ENCODE assay signal across 16 cellular contexts in the genomic region with DNA sequence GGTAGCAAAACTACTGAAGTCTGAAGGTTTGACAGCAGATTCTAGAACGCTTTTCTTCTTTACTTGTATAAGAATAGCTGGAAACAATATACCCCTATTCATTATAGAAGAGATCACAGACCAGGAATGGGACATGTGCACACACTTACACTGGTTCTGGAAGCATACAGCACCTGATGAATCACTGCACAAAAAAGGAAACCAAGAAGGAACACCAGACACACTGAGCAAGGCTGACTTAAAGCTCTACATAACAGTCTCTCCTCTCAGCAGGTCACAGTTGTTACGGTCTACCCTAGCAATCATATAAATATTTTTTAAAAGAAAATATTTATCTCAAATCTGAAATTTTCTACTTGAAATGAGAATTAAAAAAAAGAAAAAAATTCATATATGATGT. TPM values are rescaled to one million over a fixed set of nuclear protein-coding genes. Genes with fewer than 3 reads are reported as not detected.
DNase-seq lines count a peak whose midpoint lies in the region; ATAC-seq, FAIRE-seq and TF ChIP-seq lines count a peak whose summit lies in the region.
"Had no signal": no experiment of that assay in that cellular context is flagged by ENCODE, and none has a peak within 500 bp of the region (broad histone marks: within the 10 kb centered on the region; RNA-seq: fewer than 3 reads in every experiment).

No MANE protein-coding gene starts in this region.

- H3K27me3 ChIP-seq in K562 (ENCODE audit: control insufficient read depth in 2 of 2, insufficient read depth in 2 of 2, low read length in 2 of 2) (no peaks in the 10 kb centered on the region), tibial nerve (no peaks in the 10 kb centered on the region)

- whole genome bisulfite sequencing in K562 (ENCODE audit: insufficient coverage, low coverage, missing lambda C conversion rate), result 44% methylated on average over 2 of the region's 2 CpGs
- 91 to 96% methylated on average over 2 of the region's 2 CpGs for WGBS in tibial nerve, 2 donors

- no peak overlapping the region for H2AFZ ChIP-seq in K562 (ENCODE audit: low read depth, low read length)
- H2AFZ ChIP-seq: parathyroid adenoma had no signal

- CTCF ChIA-PET in HEK293 (lab: Yijun Ruan, JAX) (no interaction called here), K562 (lab: Yijun Ruan, JAX; ENCODE audit: low intra/inter-chr PET ratio) (no interaction called here)

- H3K9ac ChIP-seq in K562 (ENCODE audit: insufficient read depth in 1 of 2, low read depth in 2 of 2, low read length in 2 of 2), result no peak overlapping the region
- H3K9ac ChIP-seq: parathyroid adenoma had no signal

- H3K79me2 ChIP-seq in K562 (ENCODE audit: control insufficient read depth, insufficient read depth, low read length), result peaks cover 100% of the 10 kb centered on the region

- 0 out of 2 replicates have a peak, but pooled peaks cover 5% of the 10 kb centered on the region for H4K20me1 ChIP-seq in K562 (replicated peaks; ENCODE audit: control insufficient read depth, insufficient read depth, low read length)

- H3K9me3 ChIP-seq in HEK293 (ENCODE audit: control insufficient read depth, insufficient read depth, low read depth, low read length) (no peaks in the 10 kb centered on the region), K562 (replicated peaks; ENCODE audit: control insufficient read depth, insufficient read depth, low read depth, low read length) (no peaks in the 10 kb centered on the region), tibial nerve (no peaks in the 10 kb centered on the region)
- H3K9me3 ChIP-seq: mucosa of descending colon, thoracic aorta had no signal

- H3K4me3 ChIP-seq in HEK293 (ENCODE audit: low read depth, low read length) (no peak overlapping the region), K562 (no peak overlapping the region), tibial nerve (no peak overlapping the region)
- H3K4me3 ChIP-seq: mucosa of descending colon, thoracic aorta had no signal

- intact Hi-C loops in K562 (cut with micrococcal nuclease), result loop anchor here (10.0 kb wide), 1 partner anchor 220 kb away; no protein-coding TSS in a partner anchor

- in situ Hi-C loops in ACHN (cut with HindIII; ENCODE audit: low pct_ligation_motif_present, low pct_unique_long_range_greater_than_20kb, low sequenced_read_pairs) (no loop called here), K562 (cut with MboI) (no loop called here)

- no TSS peak for BruUV-seq in K562 (replicated peaks; lab: Mats Ljungman, UMichigan)

- DNase-seq in ACHN, result peak; percentile 50
- no peak for DNase-seq in K562 (ENCODE audit: extremely low read depth in 1 of 4, low spot score in 3 of 4)
- peak; percentile 78 for DNase-seq in iris pigment epithelial cell (ENCODE audit: low read depth)
- no peak for DNase-seq in islet precursor cell
- DNase-seq in stimulated activated CD8-positive, alpha-beta memory T cell treated with anti-CD3 and anti-CD28 coated beads, Interleukin-4, amount 100 ng/mL, for 48 hours, result no peak
- no peak for DNase-seq in tibial nerve (ENCODE audit: low spot score in 2 of 2)
- DNase-seq: activated CD8-positive, alpha-beta memory T cell treated with anti-CD3 and anti-CD28 coated beads for 24 hours; activated gamma-delta T cell treated with Interleukin-2 at 50 U/mL for 16 hours; AML-193; NCI-H524 treated with DMSO at 0.1 percent for 48 hours; SHP77 had no signal

- H3K9me1 ChIP-seq in K562 (ENCODE audit: control insufficient read depth, insufficient read depth, low read length), result no peaks in the 10 kb centered on the region

- H3K36me3 ChIP-seq in HEK293 (ENCODE audit: control insufficient read depth in 2 of 2, insufficient read depth in 1 of 2, low read length in 2 of 2), result no peaks in the 10 kb centered on the region
- H3K36me3 ChIP-seq in K562 (ENCODE audit: control insufficient read depth, insufficient read depth, low read length), result no peaks in the 10 kb centered on the region
- H3K36me3 ChIP-seq in tibial nerve, result no peaks in the 10 kb centered on the region
- H3K36me3 ChIP-seq: thoracic aorta had no signal

- H3K27ac ChIP-seq in HEK293 (ENCODE audit: extremely low read depth, low read depth, low read length) (no peak overlapping the region), K562 (ENCODE audit: extremely low read depth, low read depth, low read length) (no peak overlapping the region), tibial nerve (no peak overlapping the region)
- H3K27ac ChIP-seq: parathyroid adenoma, thoracic aorta had no signal

- H3K4me1 ChIP-seq in HEK293 (ENCODE audit: control insufficient read depth, insufficient read depth, low read length) (peaks cover 20% of the 10 kb centered on the region), K562 (replicated peaks in 1 of 2; ENCODE audit: control insufficient read depth in 2 of 2, insufficient read depth in 2 of 2, low read length in 2 of 2) (peaks cover 0 to 21% of the 10 kb centered on the region in 2 experiments; a peak in 3 of 5 replicates), tibial nerve (peaks cover 0 to 34% (median 12%) of the 10 kb centered on the region in 4 donors)

- TF ChIP-seq EP300 in K562 (IDR thresholded peaks at IDR 0.05; ENCODE audit: low read length), result no peak
- TF ChIP-seq EP300 in tibial nerve (IDR thresholded peaks at IDR 0.05), result no peak

- TF ChIP-seq CTCF in HEK293 (tag by site-specific recombination; IDR thresholded peaks at IDR 0.05) (no peak), K562 (IDR thresholded peaks at IDR 0.05 in 2 of 3, conservative IDR thresholded peaks at IDR 0.05 in 1 of 3; ENCODE audit: insufficient read depth in 2 of 3, low read depth in 1 of 3, low read length in 3 of 3) (no peak), tibial nerve (IDR thresholded peaks at IDR 0.05) (no peak)

- no peak for TF ChIP-seq RAD21 in K562 (CRISPR knock-in tag; conservative IDR thresholded peaks at IDR 0.05 in 1 of 2, IDR thresholded peaks at IDR 0.05 in 1 of 2)

- no peak overlapping the region for H3K4me2 ChIP-seq in K562 (ENCODE audit: insufficient read depth, low read length)

- ATAC-seq in K562 (peak; percentile 34), GM18502 (IDR thresholded peaks at IDR 0.05; ENCODE audit: poor library complexity, unreplicated experiment) (no peak)
- ATAC-seq: mucosa of descending colon had no signal

- no peak for TF ChIP-seq POLR2A in K562 (conservative IDR thresholded peaks at IDR 0.05)
- TF ChIP-seq POLR2A in tibial nerve (IDR thresholded peaks at IDR 0.05), result no peak

- POLR2A ChIA-PET in HEK293 (lab: Yijun Ruan, JAX), result interaction anchor here (1.0 kb wide), 2 partner anchors 11 to 14 kb away, joined by 3 to 4 read pairs; no protein-coding TSS in a partner anchor
- POLR2A ChIA-PET in K562 (lab: Yijun Ruan, JAX), result interaction anchor here (0.6 to 3.1 kb wide), 2 partner anchors 10 to 291 kb away, joined by 3 to 18 read pairs; no protein-coding TSS in a partner anchor

- no peak for FAIRE-seq in K562 (lab: Jason Lieb, UNC)

TF ChIP-seq in HEK293, 187 proteins besides CTCF, POLR2A, EP300 and RAD21 (continues in another document):
- TF ChIP-seq GFI1B (tag by site-specific recombination; IDR thresholded peaks at IDR 0.05) (no peak), PRDM1 (tag by site-specific recombination; IDR thresholded peaks at IDR 0.05) (no peak), MZF1 (tag by site-specific recombination; IDR thresholded peaks at IDR 0.05; ENCODE audit: borderline replicate concordance) (no peak)
- TF ChIP-seq, protein P1, sequence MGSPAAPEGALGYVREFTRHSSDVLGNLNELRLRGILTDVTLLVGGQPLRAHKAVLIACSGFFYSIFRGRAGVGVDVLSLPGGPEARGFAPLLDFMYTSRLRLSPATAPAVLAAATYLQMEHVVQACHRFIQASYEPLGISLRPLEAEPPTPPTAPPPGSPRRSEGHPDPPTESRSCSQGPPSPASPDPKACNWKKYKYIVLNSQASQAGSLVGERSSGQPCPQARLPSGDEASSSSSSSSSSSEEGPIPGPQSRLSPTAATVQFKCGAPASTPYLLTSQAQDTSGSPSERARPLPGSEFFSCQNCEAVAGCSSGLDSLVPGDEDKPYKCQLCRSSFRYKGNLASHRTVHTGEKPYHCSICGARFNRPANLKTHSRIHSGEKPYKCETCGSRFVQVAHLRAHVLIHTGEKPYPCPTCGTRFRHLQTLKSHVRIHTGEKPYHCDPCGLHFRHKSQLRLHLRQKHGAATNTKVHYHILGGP (tag by site-specific recombination; IDR thresholded peaks at IDR 0.05), result no peak

TF ChIP-seq in K562, 482 proteins besides CTCF, POLR2A, EP300 and RAD21 (continues in another document):
- TF ChIP-seq SRSF1 (IDR thresholded peaks at IDR 0.05; ENCODE audit: low read depth, low read length), result no peak
- TF ChIP-seq RBM34 (IDR thresholded peaks at IDR 0.05; ENCODE audit: borderline replicate concordance, insufficient read depth, low read length), result no peak

RNA-seq across cellular contexts. Expression of gene ATP2B1, which starts 13.5 kb away (rescaled TPM):
- 36.0 and 177 TPM in 2 replicates for total RNA-seq in K562 (2011; cell fraction: chromatin; rRNA removed; ENCODE audit: low replicate concordance)
- 21.2 and 30.4 TPM in 2 replicates for total RNA-seq in K562 (2011; cell fraction: nucleolus; rRNA removed)
- 57.1 and 97.8 TPM in 2 replicates for total RNA-seq in K562 (2011; cell fraction: nucleoplasm; rRNA removed)
- 15.4 and 27.9 TPM in 2 replicates for total RNA-seq in K562 (2014; rRNA removed)
- total RNA-seq in K562 (2014; rRNA removed; fragmentation: Illumina TruSeq; extraction: Trizol), result 38.3 and 45.9 TPM in 2 replicates
- 35.0 and 39.0 TPM in 2 replicates for total RNA-seq in K562 (2015; rRNA removed; fragmentation: Illumina TruSeq; extraction: Trizol)
- 27.5 and 27.8 TPM in 2 replicates for total RNA-seq in K562 (2021)
- polyA plus RNA-seq in K562 (2011; rRNA removed), result 17.5 and 22.7 TPM in 2 replicates
- 3.3 and 7.2 TPM in 2 replicates for polyA plus RNA-seq in K562 (2011; cell fraction: cytosol; rRNA removed)
- 19.0 and 29.5 TPM in 2 replicates for polyA plus RNA-seq in K562 (2011; cell fraction: nucleus; rRNA removed)
- 12.7 and 20.0 TPM in 2 replicates for polyA plus RNA-seq in K562 (2012)
- 26.1 and 28.5 TPM in 2 replicates for polyA plus RNA-seq in K562 (2014; fragmentation: Illumina TruSeq; extraction: Trizol)
- polyA plus RNA-seq in K562 (2014; fragmentation: Nextera tagmentation; extraction: Ambion mirVana), result 1 to 10 TPM; 8.6 to 9.7 TPM
- 16.2 and 26.5 TPM in 2 replicates for polyA plus RNA-seq in K562 (2014; rRNA removed)
- polyA minus RNA-seq in K562 (2011; rRNA and poly(A)+ RNA removed), result 50.0 and 57.4 TPM in 2 replicates
- 18.1 and 19.4 TPM in 2 replicates for polyA minus RNA-seq in K562 (2011; cell fraction: cytosol; rRNA and poly(A)+ RNA removed)
- polyA minus RNA-seq in K562 (2011; cell fraction: nucleus; rRNA and poly(A)+ RNA removed), result 27.1 and 50.1 TPM in 2 replicates
- 10 to 100 TPM; 21.9 to 47.7 (median 42.1) TPM for total RNA-seq in tibial nerve

Comparison
In these comparisons a context has a peak if more than half of its experiments do, and no peak if none do; other contexts are left out.
1. DNase-seq: peak in ACHN (single experiment) and iris pigment epithelial cell (single experiment); none in K562 (0 of 4), islet precursor cell (single experiment), stimulated activated CD8-positive, alpha-beta memory T cell treated with anti-CD3 and anti-CD28 coated beads, Interleukin-4, amount 100 ng/mL, for 48 hours (single experiment) and tibial nerve (0 of 2).